ENCODE assay signal across 14 cellular contexts in the genomic region with DNA sequence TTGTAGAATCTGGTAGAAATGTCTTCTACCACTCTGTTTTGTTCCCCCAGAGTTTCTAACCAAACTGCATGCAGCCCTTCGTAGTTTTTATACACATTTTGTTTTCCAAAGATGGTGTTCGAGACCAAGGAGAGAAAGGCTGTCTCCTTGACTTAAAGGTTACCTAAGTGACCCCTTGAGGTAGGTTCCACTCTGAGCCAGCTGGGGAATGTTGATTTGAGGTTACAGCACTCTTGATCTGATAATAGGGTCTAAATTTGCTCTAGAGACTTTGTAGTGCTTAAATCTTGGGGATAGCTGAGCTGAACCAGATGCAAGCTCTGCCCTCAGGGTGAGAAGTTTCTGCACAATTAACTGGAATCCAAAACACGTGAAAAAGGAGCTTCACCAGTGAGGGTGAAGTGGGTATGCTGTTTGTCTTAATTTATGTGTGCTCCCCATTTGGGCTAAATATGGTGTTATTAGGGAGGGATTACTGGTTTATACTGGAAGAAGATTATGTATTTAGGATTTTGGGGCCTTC. TPM values are rescaled to one million over a fixed set of nuclear protein-coding genes. Genes with fewer than 3 reads are reported as not detected.
DNase-seq lines count a peak whose midpoint lies in the region; ATAC-seq and TF ChIP-seq lines count a peak whose summit lies in the region.
"Had no signal": no experiment of that assay in that cellular context is flagged by ENCODE, and none has a peak within 500 bp of the region (broad histone marks: within the 10 kb centered on the region; RNA-seq: fewer than 3 reads in every experiment).

No MANE protein-coding gene starts in this region.

- peaks cover 16% of the 10 kb centered on the region for H3K4me1 ChIP-seq in skeletal muscle satellite cell (ENCODE audit: control insufficient read depth, insufficient read depth, low read length)

- no peak for DNase-seq in activated CD4-positive, alpha-beta T cell treated with anti-CD3 and anti-CD28 coated beads, Interleukin-2, amount 10 ng/mL, durations not matched to agents 24 days and 14 days
- DNase-seq in activated CD4-positive, alpha-beta T cell treated with anti-CD3 and anti-CD28 coated beads, Interleukin-2, amount 50 U/mL, for 48 hours: no peak
- DNase-seq in T-helper 17 cell: no peak
- peak; percentile 17 to 44 for DNase-seq in erythroblast (lab: John Stamatoyannopoulos, UW)
- no peak for DNase-seq in SHP77 (lab: John Stamatoyannopoulos, UW)
- no peak for DNase-seq in LoVo (ENCODE audit: low spot score)
- DNase-seq: NCI-H1417 treated with DMSO at 0.1 percent for 48 hours; NCI-H774; pancreas; stimulated activated CD4-positive, alpha-beta T cell treated with anti-CD3 and anti-CD28 coated beads, Interleukin-1b, Interleukin-23, amount 100 ng/mL, for 48 hours; substantia nigra; SW 1271 had no signal

- ATAC-seq in T-helper 17 cell (no peak), GM21825 (IDR thresholded peaks at IDR 0.05; ENCODE audit: unreplicated experiment) (no peak)
- ATAC-seq: pancreas had no signal

- H3K27ac Mint-ChIP-seq in activated CD4-positive, alpha-beta T cell treated with anti-CD3 and anti-CD28 coated beads, Interleukin-2, amount 10 ng/mL, durations not matched to agents 24 days and 14 days: peak overlapping the region; percentile 38
- peak overlapping the region; percentile 99 for H3K27ac Mint-ChIP-seq in T-helper 17 cell

- H3K36me3 ChIP-seq in skeletal muscle satellite cell (ENCODE audit: insufficient read depth, low read length): peaks cover 17% of the 10 kb centered on the region
- H3K36me3 ChIP-seq: pancreas had no signal

- peaks cover 51% of the 10 kb centered on the region for H3K36me3 Mint-ChIP-seq in activated CD4-positive, alpha-beta T cell treated with anti-CD3 and anti-CD28 coated beads, Interleukin-2, amount 10 ng/mL, durations not matched to agents 24 days and 14 days (ENCODE audit: low read depth)
- peaks cover 5% of the 10 kb centered on the region for H3K36me3 Mint-ChIP-seq in T-helper 17 cell (ENCODE audit: low read depth)

- TF ChIP-seq POLR2A in erythroblast (IDR thresholded peaks at IDR 0.05; ENCODE audit: low read length): no peak

- no peaks in the 10 kb centered on the region for H3K9me3 Mint-ChIP-seq in activated CD4-positive, alpha-beta T cell treated with anti-CD3 and anti-CD28 coated beads, Interleukin-2, amount 10 ng/mL, durations not matched to agents 24 days and 14 days

- H3K4me3 Mint-ChIP-seq in activated CD4-positive, alpha-beta T cell treated with anti-CD3 and anti-CD28 coated beads, Interleukin-2, amount 10 ng/mL, durations not matched to agents 24 days and 14 days: peak overlapping the region; percentile 36
- H3K4me3 Mint-ChIP-seq in T-helper 17 cell: peak overlapping the region; percentile 92

- no peaks in the 10 kb centered on the region for H3K27me3 Mint-ChIP-seq in activated CD4-positive, alpha-beta T cell treated with anti-CD3 and anti-CD28 coated beads, Interleukin-2, amount 10 ng/mL, durations not matched to agents 24 days and 14 days
- no peaks in the 10 kb centered on the region for H3K27me3 Mint-ChIP-seq in T-helper 17 cell

- H3K9me3 ChIP-seq in T-helper 17 cell (ENCODE audit: control insufficient read depth, low read length, poor library complexity, severe bottlenecking) (no peaks in the 10 kb centered on the region), skeletal muscle satellite cell (replicated peaks; ENCODE audit: low read length) (no peaks in the 10 kb centered on the region)
- H3K9me3 ChIP-seq: pancreas had no signal

- H3K27me3 ChIP-seq in skeletal muscle satellite cell (ENCODE audit: control insufficient read depth, insufficient read depth, low read length): no peaks in the 10 kb centered on the region
- H3K27me3 ChIP-seq: pancreas had no signal

- intact Hi-C loops in activated CD4-positive, alpha-beta T cell treated with anti-CD3 and anti-CD28 coated beads, Interleukin-2, amount 10 ng/mL, durations not matched to agents 24 days and 14 days (cut with micrococcal nuclease): loop anchor here (5.0 kb wide), 1 partner anchor 612 kb away; the partner anchor contains the start of gene TUBA1B

- H3K4me2 ChIP-seq in skeletal muscle satellite cell (ENCODE audit: low read length): peak overlapping the region; percentile 92

- no peak overlapping the region for H3K4me3 ChIP-seq in skeletal muscle satellite cell (ENCODE audit: low read length)
- H3K4me3 ChIP-seq: pancreas had no signal

- peaks cover 50% of the 10 kb centered on the region for H3K4me1 Mint-ChIP-seq in activated CD4-positive, alpha-beta T cell treated with anti-CD3 and anti-CD28 coated beads, Interleukin-2, amount 10 ng/mL, durations not matched to agents 24 days and 14 days
- peaks cover 49% of the 10 kb centered on the region for H3K4me1 Mint-ChIP-seq in T-helper 17 cell

- no peak overlapping the region for H3K9ac ChIP-seq in skeletal muscle satellite cell (ENCODE audit: low read depth, low read length)

RNA-seq across cellular contexts. Expression of gene TMBIM6, which starts 3.1 kb away (rescaled TPM):
- total RNA-seq in activated CD4-positive, alpha-beta T cell treated with anti-CD3 and anti-CD28 coated beads, Interleukin-2, amount 10 ng/mL, durations not matched to agents 24 days and 14 days: 370 and 372 TPM in 2 replicates
- 100 to 1,000 TPM; 325 to 376 TPM for total RNA-seq in T-helper 17 cell
- total RNA-seq in skeletal muscle satellite cell (2012; rRNA removed): 295 and 312 TPM in 2 replicates

RNA-seq across cellular contexts. Expression of gene FMNL3, which starts 37.2 kb away (rescaled TPM):
- 39.1 and 39.8 TPM in 2 replicates for total RNA-seq in activated CD4-positive, alpha-beta T cell treated with anti-CD3 and anti-CD28 coated beads, Interleukin-2, amount 10 ng/mL, durations not matched to agents 24 days and 14 days
- 10 to 100 TPM; 17.0 to 19.7 TPM for total RNA-seq in T-helper 17 cell
- 33.5 and 34.5 TPM in 2 replicates for total RNA-seq in skeletal muscle satellite cell (2012; rRNA removed)

Comparison
In these comparisons a context has a peak if more than half of its experiments do, and no peak if none do; other contexts are left out.
1. DNase-seq: peak in erythroblast (2 of 2); none in activated CD4-positive, alpha-beta T cell treated with anti-CD3 and anti-CD28 coated beads, Interleukin-2, amount 10 ng/mL, durations not matched to agents 24 days and 14 days (single experiment), activated CD4-positive, alpha-beta T cell treated with anti-CD3 and anti-CD28 coated beads, Interleukin-2, amount 50 U/mL, for 48 hours (0 of 2), T-helper 17 cell (0 of 3), SHP77 (0 of 2) and LoVo (single experiment).